Comparison of ENCODE assay signal across 18 cellular contexts in genomic region chr15:56815247-56815646, GRCh38.
A peak's percentile ranks its signal among the peaks of the same experiment; 100 is the strongest.
DNase-seq lines count a peak whose midpoint lies in the region; ATAC-seq, FAIRE-seq and TF ChIP-seq lines count a peak whose summit lies in the region.
"Had no signal": no experiment of that assay in that cellular context is flagged by ENCODE, and none has a peak within 500 bp of the region (broad histone marks: within the 10 kb centered on the region; RNA-seq: fewer than 3 reads in every experiment).

No MANE protein-coding gene starts in this region.

- H3K9me3 ChIP-seq in HCT116 (ENCODE audit: control insufficient read depth in 1 of 2, insufficient read depth in 1 of 2, low read depth in 1 of 2, low read length in 2 of 2) = no peaks in the 10 kb centered on the region
- no peaks in the 10 kb centered on the region for H3K9me3 ChIP-seq in mucosa of descending colon
- peaks cover 1% of the 10 kb centered on the region; the same call in 1 of the 2 replicates for H3K9me3 ChIP-seq in MG63
- H3K9me3 ChIP-seq: left lung, psoas muscle, SK-N-SH, thoracic aorta had no signal

- TF ChIP-seq POLR2A in HCT116 (IDR thresholded peaks at IDR 0.05; ENCODE audit: borderline replicate concordance, extremely low read depth, insufficient read depth, insufficient read length) = no peak

- H3K36me3 ChIP-seq in HCT116 (ENCODE audit: control insufficient read depth in 1 of 2, insufficient read depth in 2 of 2, low read length in 2 of 2) (no peaks in the 10 kb centered on the region), mucosa of descending colon (ENCODE audit: low read depth) (peaks cover 3% of the 10 kb centered on the region), MG63 (no peaks in the 10 kb centered on the region)
- H3K36me3 ChIP-seq: BLaER1 treated with 17β-estradiol and CSF1 and Interleukin-3, amounts not matched to agents 10 nM and 100 nM; left lung; thoracic aorta had no signal

- H3K4me3 ChIP-seq in HCT116 (replicated peaks in 1 of 2; ENCODE audit: low read depth in 1 of 2, low read length in 2 of 2) (peak overlapping the region in 1 of 2 experiments; percentile 10; a peak in 2 of 4 replicates), mucosa of descending colon (no peak overlapping the region), MG63 (no peak overlapping the region)
- H3K4me3 ChIP-seq: BLaER1 treated with 17β-estradiol and CSF1 and Interleukin-3, amounts not matched to agents 10 nM and 100 nM; left lung; psoas muscle; thoracic aorta had no signal

- no peak overlapping the region for H3K27ac Mint-ChIP-seq in activated CD4-positive, alpha-beta memory T cell treated with anti-CD3 and anti-CD28 coated beads for 36 hours
- H3K27ac Mint-ChIP-seq: activated naive CD8-positive, alpha-beta T cell treated with anti-CD3 and anti-CD28 coated beads, Interleukin-2, amount 50 U/mL, for 24 hours had no signal

- peak overlapping the region; percentile 52 for H2AFZ ChIP-seq in HCT116 (ENCODE audit: low read depth, low read length, poor library complexity, severe bottlenecking)

- DNase-seq in HCT116 (ENCODE audit: low read depth, low spot score) = peak; percentile 87
- peak; percentile 99 for DNase-seq in MV-4-11 (lab: John Stamatoyannopoulos, UW)
- DNase-seq in activated CD4-positive, alpha-beta memory T cell treated with anti-CD3 and anti-CD28 coated beads for 36 hours = peak; percentile 46
- peak; percentile 59 to 78 (median 68) for DNase-seq in mucosa of descending colon
- DNase-seq in RCC 7860 (ENCODE audit: low spot score) = no peak
- no peak for DNase-seq in MG63
- no peak for DNase-seq in NCI-H1105 (lab: John Stamatoyannopoulos, UW)
- DNase-seq: activated naive CD8-positive, alpha-beta T cell treated with anti-CD3 and anti-CD28 coated beads, Interleukin-2, amount 50 U/mL, for 24 hours; cerebellar nuclear complex; DMS79; HCEC 1CT; naive B cell; NCI-H2081 treated with DMSO at 0.1 percent for 48 hours; psoas muscle; SK-N-SH had no signal

- FAIRE-seq in RCC 7860 (lab: Jason Lieb, UNC) = no peak

- no peaks in the 10 kb centered on the region for H3K27me3 ChIP-seq in HCT116 (ENCODE audit: insufficient read depth, low read length)
- H3K27me3 ChIP-seq in MG63 = no peaks in the 10 kb centered on the region
- H3K27me3 ChIP-seq: BLaER1 treated with 17β-estradiol and CSF1 and Interleukin-3, amounts not matched to agents 10 nM and 100 nM; left lung had no signal

- TF ChIP-seq CTCF in HCT116 (IDR thresholded peaks at IDR 0.05 in 2 of 3, conservative IDR thresholded peaks at IDR 0.05 in 1 of 3; ENCODE audit: borderline replicate concordance in 1 of 3, insufficient read depth in 1 of 3, low read depth in 2 of 3, low read length in 2 of 3) = no peak
- TF ChIP-seq CTCF in mucosa of descending colon (IDR thresholded peaks at IDR 0.05) = no peak

- peaks cover 4% of the 10 kb centered on the region for H3K9me3 Mint-ChIP-seq in activated CD4-positive, alpha-beta memory T cell treated with anti-CD3 and anti-CD28 coated beads for 36 hours

- H3K36me3 Mint-ChIP-seq in activated CD4-positive, alpha-beta memory T cell treated with anti-CD3 and anti-CD28 coated beads for 36 hours = peaks cover 2% of the 10 kb centered on the region
- H3K36me3 Mint-ChIP-seq: naive B cell had no signal

- RAD21 ChIA-PET in HCT116 (lab: Charles Lee; ENCODE audit: low non-redundant PET in 1 of 2, low total read pairs in 2 of 2, uncharacterized antibody in 2 of 2, unreplicated experiment in 2 of 2) = no interaction called here

- CTCF ChIA-PET in HCT116 (lab: Charles Lee) = no interaction called here
- CTCF ChIA-PET in activated CD4-positive, alpha-beta memory T cell treated with anti-CD3 and anti-CD28 coated beads for 36 hours (lab: Charles Lee) = no interaction called here

- no peaks in the 10 kb centered on the region for H3K4me1 Mint-ChIP-seq in activated CD4-positive, alpha-beta memory T cell treated with anti-CD3 and anti-CD28 coated beads for 36 hours (ENCODE audit: low read depth)
- H3K4me1 Mint-ChIP-seq: activated naive CD8-positive, alpha-beta T cell treated with anti-CD3 and anti-CD28 coated beads, Interleukin-2, amount 50 U/mL, for 24 hours had no signal

- H3K27ac ChIP-seq in HCT116 (ENCODE audit: low read depth, low read length) = peak overlapping the region; percentile 79
- H3K27ac ChIP-seq: BLaER1 treated with 17β-estradiol and CSF1 and Interleukin-3, amounts not matched to agents 10 nM and 100 nM; left lung; psoas muscle; thoracic aorta had no signal

- H4K20me1 ChIP-seq in HCT116 (ENCODE audit: insufficient read depth) = no peaks in the 10 kb centered on the region
- H4K20me1 ChIP-seq: BLaER1 treated with 17β-estradiol and CSF1 and Interleukin-3, amounts not matched to agents 10 nM and 100 nM had no signal

- no peaks in the 10 kb centered on the region for H3K27me3 Mint-ChIP-seq in activated CD4-positive, alpha-beta memory T cell treated with anti-CD3 and anti-CD28 coated beads for 36 hours
- H3K27me3 Mint-ChIP-seq: activated naive CD8-positive, alpha-beta T cell treated with anti-CD3 and anti-CD28 coated beads, Interleukin-2, amount 50 U/mL, for 24 hours; naive B cell had no signal

- no TSS peak for BruUV-seq in HCT116 (replicated peaks; lab: Mats Ljungman, UMichigan)

- TF ChIP-seq RAD21 in HCT116 (IDR thresholded peaks at IDR 0.05; ENCODE audit: low read depth) = 0 out of 2 replicates have a peak, but pooled peaks have one; percentile 2

- no peak overlapping the region for H3K9ac ChIP-seq in HCT116 (ENCODE audit: low read length)
- H3K9ac ChIP-seq: BLaER1 treated with 17β-estradiol and CSF1 and Interleukin-3, amounts not matched to agents 10 nM and 100 nM; SK-N-SH had no signal

- H3K4me2 ChIP-seq in HCT116 (ENCODE audit: low read length) = peak overlapping the region; percentile 58
- H3K4me2 ChIP-seq: SK-N-SH had no signal

- H3K4me1 ChIP-seq in HCT116 (ENCODE audit: control insufficient read depth in 1 of 2, insufficient read depth in 2 of 2, low read length in 2 of 2) (peaks cover 43 to 45% of the 10 kb centered on the region in 2 experiments), mucosa of descending colon (ENCODE audit: low read depth) (peaks cover 7% of the 10 kb centered on the region)
- H3K4me1 ChIP-seq: left lung had no signal

- H3K4me3 Mint-ChIP-seq in activated CD4-positive, alpha-beta memory T cell treated with anti-CD3 and anti-CD28 coated beads for 36 hours = no peak overlapping the region
- H3K4me3 Mint-ChIP-seq: activated naive CD8-positive, alpha-beta T cell treated with anti-CD3 and anti-CD28 coated beads, Interleukin-2, amount 50 U/mL, for 24 hours; naive B cell had no signal

- ATAC-seq in HCT116 (peak; percentile 82), mucosa of descending colon (peak; percentile 93)
- ATAC-seq: activated naive CD8-positive, alpha-beta T cell treated with anti-CD3 and anti-CD28 coated beads, Interleukin-2, amount 50 U/mL, for 24 hours; left lung had no signal

- POLR2A ChIA-PET in HCT116 (lab: Charles Lee) = interaction anchor here (1.2 kb wide), 1 partner anchor 10 kb away, joined by 3 read pairs; no protein-coding TSS in a partner anchor
- POLR2A ChIA-PET in activated CD4-positive, alpha-beta memory T cell treated with anti-CD3 and anti-CD28 coated beads for 36 hours (lab: Charles Lee) = no interaction called here

- no peaks in the 10 kb centered on the region for H3K9me2 ChIP-seq in HCT116 (ENCODE audit: insufficient read depth)
- H3K9me2 ChIP-seq: SK-N-SH had no signal

- intact Hi-C loops in HCT116 (cut with micrococcal nuclease) (loop anchor here (5.0 kb wide), 1 partner anchor 318 kb away; no protein-coding TSS in a partner anchor), mucosa of descending colon (cut with DNase I, micrococcal nuclease) (no loop called here)
- intact Hi-C loops in activated CD4-positive, alpha-beta memory T cell treated with anti-CD3 and anti-CD28 coated beads for 36 hours (cut with micrococcal nuclease) = no loop called here

- H3K79me2 ChIP-seq in HCT116 (ENCODE audit: insufficient read depth, low read length) = no peaks in the 10 kb centered on the region

TF ChIP-seq in HCT116, 20 proteins besides CTCF, POLR2A, EP300 and RAD21 (continues in another document):
- TF ChIP-seq SRF (IDR thresholded peaks at IDR 0.05; ENCODE audit: low read depth) (no peak), ELF1 (IDR thresholded peaks at IDR 0.05; ENCODE audit: borderline replicate concordance, low read depth) (no peak), YY1 (IDR thresholded peaks at IDR 0.05; ENCODE audit: extremely low read depth, insufficient replicate concordance, low read depth, low read length) (no peak), FOSL1 (IDR thresholded peaks at IDR 0.05; ENCODE audit: low read depth) (peak; percentile 80), ZNF274 (IDR thresholded peaks at IDR 0.05; ENCODE audit: low read depth, low read length) (no peak), MAX (IDR thresholded peaks at IDR 0.05) (no peak), ZFX (IDR thresholded peaks at IDR 0.05) (no peak), EZH2 (IDR thresholded peaks at IDR 0.05) (no peak), JUND (IDR thresholded peaks at IDR 0.05) (peak; percentile 78), SIN3A (IDR thresholded peaks at IDR 0.05; ENCODE audit: low read depth) (no peak), CEBPB (IDR thresholded peaks at IDR 0.05; ENCODE audit: low read depth) (peak; percentile 39; the same call in 1 of the 2 replicates), ATF3 (IDR thresholded peaks at IDR 0.05) (no peak), EZH2phosphoT487 (IDR thresholded peaks at IDR 0.05; ENCODE audit: borderline replicate concordance) (no peak), SP1 (IDR thresholded peaks at IDR 0.05; ENCODE audit: low read depth) (peak; percentile 60)

Comparison
In these comparisons a context has a peak if more than half of its experiments do, and no peak if none do; other contexts are left out.
1. DNase-seq: peak in HCT116 (single experiment), MV-4-11 (single experiment), activated CD4-positive, alpha-beta memory T cell treated with anti-CD3 and anti-CD28 coated beads for 36 hours (single experiment) and mucosa of descending colon (3 of 3); none in RCC 7860 (single experiment), MG63 (single experiment) and NCI-H1105 (single experiment).